ENCODE assay signal across 11 cellular contexts in genomic region chr15:37824717-37825382, GRCh38.
DNase-seq lines count a peak whose midpoint lies in the region; ATAC-seq and TF ChIP-seq lines count a peak whose summit lies in the region.
"Had no signal": no experiment of that assay in that cellular context is flagged by ENCODE, and none has a peak within 500 bp of the region (broad histone marks: within the 10 kb centered on the region; RNA-seq: fewer than 3 reads in every experiment).

No MANE protein-coding gene starts in this region.

- DNase-seq in NCI-H82 treated with DMSO at 0.1 percent for 48 hours (lab: John Stamatoyannopoulos, UW; ENCODE audit: unreplicated experiment): peak; percentile 83
- DNase-seq in choroid plexus epithelial cell (ENCODE audit: low read depth): peak; percentile 94
- DNase-seq in pons (ENCODE audit: low spot score): peak; percentile 7
- DNase-seq in activated CD8-positive, alpha-beta memory T cell treated with anti-CD3 and anti-CD28 coated beads, Interleukin-2, amount 50 U/mL, for 4 hours: no peak
- no peak for DNase-seq in amygdala (lab: John Stamatoyannopoulos, UW)
- DNase-seq: activated B cell treated with CpG ODN at 0.5 μM for 24 hours, Karpas-422 had no signal

- H3K4me3 ChIP-seq in choroid plexus epithelial cell (ENCODE audit: low read depth, low read length): no peak overlapping the region
- H3K4me3 ChIP-seq: neural progenitor cell had no signal

- ATAC-seq in GM21619 (IDR thresholded peaks at IDR 0.05; ENCODE audit: unreplicated experiment) (peak; percentile 45), HG02610 (IDR thresholded peaks at IDR 0.05; ENCODE audit: unreplicated experiment) (no peak), GM21717 (IDR thresholded peaks at IDR 0.05; ENCODE audit: unreplicated experiment) (no peak)

- peak; percentile 51 for TF ChIP-seq CTCF in choroid plexus epithelial cell (conservative IDR thresholded peaks at IDR 0.05; ENCODE audit: low read depth, low read length)

Comparison
In these comparisons a context has a peak if more than half of its experiments do, and no peak if none do; other contexts are left out.
1. DNase-seq: peak in NCI-H82 treated with DMSO at 0.1 percent for 48 hours (single experiment), choroid plexus epithelial cell (single experiment) and pons (single experiment); none in activated CD8-positive, alpha-beta memory T cell treated with anti-CD3 and anti-CD28 coated beads, Interleukin-2, amount 50 U/mL, for 4 hours (single experiment) and amygdala (0 of 56).